24 cellular contexts compared by ENCODE assay signal in genomic region chr22:50046481-50047245, GRCh38. TPM values are rescaled to one million over a fixed set of nuclear protein-coding genes. Genes with fewer than 3 reads are reported as not detected.
DNase-seq lines count a peak whose midpoint lies in the region; ATAC-seq, FAIRE-seq and TF ChIP-seq lines count a peak whose summit lies in the region.
"Had no signal": no experiment of that assay in that cellular context is flagged by ENCODE, and none has a peak within 500 bp of the region (broad histone marks: within the 10 kb centered on the region; RNA-seq: fewer than 3 reads in every experiment).

No MANE protein-coding gene starts in this region.

- POLR2A ChIA-PET in H1 (lab: Charles Lee; ENCODE audit: partially characterized antibody) = no interaction called here

- peaks cover 15% of the 10 kb centered on the region for H3K9me3 Mint-ChIP-seq in mesothelial cell of epicardium
- H3K9me3 Mint-ChIP-seq: CD8-positive, alpha-beta memory T cell; GM23338 had no signal

- H3K18ac ChIP-seq in H1 (ENCODE audit: extremely low read depth, low read length) = no peak overlapping the region

- no peak overlapping the region for H4K5ac ChIP-seq in H1 (ENCODE audit: insufficient read length, low read depth, low read length)

- intact Hi-C loops in Right ventricle myocardium superior (cut with DNase I) (no loop called here), Right ventricle myocardium inferior (cut with DNase I) (no loop called here), aorta (cut with DNase I) (no loop called here)

- H4K20me1 ChIP-seq in H1 (replicated peaks in 1 of 2; ENCODE audit: control insufficient read depth in 1 of 2, insufficient read depth in 2 of 2, low read length in 2 of 2) (no peaks in the 10 kb centered on the region), osteoblast (ENCODE audit: insufficient read depth, low read length) (no peaks in the 10 kb centered on the region)

- no peaks in the 10 kb centered on the region for H3K79me2 ChIP-seq in H1 (ENCODE audit: control insufficient read depth in 1 of 2, insufficient read depth in 2 of 2, low read length in 2 of 2)
- H3K79me2 ChIP-seq in osteoblast (ENCODE audit: insufficient read depth, low read length) = no peaks in the 10 kb centered on the region

- H3K27ac Mint-ChIP-seq in mesothelial cell of epicardium = no peak overlapping the region
- H3K27ac Mint-ChIP-seq: CD4-positive, CD25-positive, alpha-beta regulatory T cell; CD8-positive, alpha-beta memory T cell; GM23338; HFFc6 had no signal

- no peak for FAIRE-seq in H1 (lab: Jason Lieb, UNC)
- no peak for FAIRE-seq in D721Med (lab: Jason Lieb, UNC)
- FAIRE-seq: G401.6, GM12891, GM19239 had no signal

- H3K14ac ChIP-seq in H1 (ENCODE audit: insufficient read length) = no peak overlapping the region

- no peaks in the 10 kb centered on the region for H3K36me3 ChIP-seq in H1 (ENCODE audit: control insufficient read depth in 2 of 4, insufficient read depth in 4 of 4, low read length in 3 of 4)
- H3K36me3 ChIP-seq in osteoblast (ENCODE audit: insufficient read depth, low read length) = no peaks in the 10 kb centered on the region
- H3K36me3 ChIP-seq in aorta (ENCODE audit: control insufficient read depth in 1 of 2, insufficient read depth in 2 of 2, low read length in 1 of 2) = no peaks in the 10 kb centered on the region
- H3K36me3 ChIP-seq: BE2C had no signal

- no peak overlapping the region for H3K9ac ChIP-seq in H1 (replicated peaks in 1 of 4; ENCODE audit: extremely low read depth in 1 of 4, low read depth in 3 of 4, low read length in 3 of 4)

- TF ChIP-seq CTCF in H1 (IDR thresholded peaks at IDR 0.05; ENCODE audit: control extremely low read depth in 1 of 3, insufficient read depth in 1 of 3, low read depth in 1 of 3, low read length in 3 of 3) (no peak), osteoblast (IDR thresholded peaks at IDR 0.05; ENCODE audit: extremely low read depth, low read depth, low read length) (no peak), D721Med (IDR thresholded peaks at IDR 0.05; ENCODE audit: insufficient read depth, missing control alignments) (no peak), mesothelial cell of epicardium (IDR thresholded peaks at IDR 0.05; ENCODE audit: unreplicated experiment) (no peak)

- peak overlapping the region; percentile 11; the same call in 1 of the 2 replicates for H4K8ac ChIP-seq in H1 (ENCODE audit: extremely low read depth, insufficient read depth, low read length)

- no peak overlapping the region for H3K4ac ChIP-seq in H1 (replicated peaks; ENCODE audit: insufficient read length, low read depth, low read length)

- H2BK12ac ChIP-seq in H1 (ENCODE audit: low read depth, low read length) = no peak overlapping the region

- WGBS in H1 (ENCODE audit: extremely low coverage in 1 of 2, insufficient coverage in 1 of 2, insufficient read length in 1 of 2, insufficient replicate concordance in 2 of 2, low coverage in 1 of 2, low lambda C conversion rate in 2 of 2, missing lambda C conversion rate in 1 of 2), 2 experiments = 94% methylated on average over 19 of the region's 27 CpGs; no CpG with 5 or more reads in 1 of the 2 experiments
- WGBS in aorta, 2 donors = 92 to 94% methylated on average over 27 of the region's 27 CpGs

- H3K9me3 ChIP-seq in H1 (ENCODE audit: insufficient read depth in 2 of 2, low read depth in 1 of 2, low read length in 1 of 2) (no peaks in the 10 kb centered on the region), osteoblast (ENCODE audit: low read depth, low read length) (no peaks in the 10 kb centered on the region), aorta (ENCODE audit: control insufficient read depth, low read length) (no peaks in the 10 kb centered on the region)
- H3K9me3 ChIP-seq: BE2C had no signal

- H3K27ac ChIP-seq in H1 (ENCODE audit: low read depth, low read length) (no peak overlapping the region), osteoblast (ENCODE audit: low read depth, low read length) (no peak overlapping the region), aorta (ENCODE audit: low read depth in 1 of 2, low read length in 2 of 2) (no peak overlapping the region)

- no peak overlapping the region for H4K91ac ChIP-seq in H1 (replicated peaks; ENCODE audit: insufficient read length, low read length)

- H3K27me3 Mint-ChIP-seq in mesothelial cell of epicardium (ENCODE audit: low read depth) = peaks cover 5% of the 10 kb centered on the region

- no peak for TF ChIP-seq POLR2A in H1 (IDR thresholded peaks at IDR 0.05; ENCODE audit: control extremely low read depth in 1 of 2, low read depth in 2 of 2, low read length in 2 of 2)

- CTCF ChIA-PET in H1 (lab: Charles Lee; ENCODE audit: partially characterized antibody) = interaction anchor here (0.8 to 2.5 kb wide), 3 partner anchors 10 to 16 kb away, joined by 3 to 8 read pairs (median 3); no protein-coding TSS in a partner anchor

- no peak overlapping the region for H2AK5ac ChIP-seq in H1 (ENCODE audit: low read depth, low read length)

- H3K23me2 ChIP-seq in H1 (ENCODE audit: low read depth, low read length) = no peaks in the 10 kb centered on the region

- no peak overlapping the region for H2AFZ ChIP-seq in H1 (ENCODE audit: low read length)
- H2AFZ ChIP-seq in osteoblast (ENCODE audit: low read length) = no peak overlapping the region
- H2AFZ ChIP-seq: GM23338 had no signal

- H2BK5ac ChIP-seq in H1 (ENCODE audit: low read depth, low read length) = no peak overlapping the region

- H3K27me3 ChIP-seq in H1 (replicated peaks in 1 of 4; ENCODE audit: control insufficient read depth in 3 of 4, extremely low read depth in 1 of 4, insufficient read depth in 3 of 4, low read length in 3 of 4) = no peaks in the 10 kb centered on the region
- no peaks in the 10 kb centered on the region for H3K27me3 ChIP-seq in osteoblast (ENCODE audit: insufficient read depth, low read length)
- no peaks in the 10 kb centered on the region for H3K27me3 ChIP-seq in aorta (ENCODE audit: control insufficient read depth in 1 of 2, insufficient read depth in 2 of 2, low read length in 1 of 2)
- H3K27me3 ChIP-seq: BE2C had no signal

- no peak overlapping the region for H3K56ac ChIP-seq in H1 (replicated peaks; ENCODE audit: insufficient read length, low read depth, low read length)

- no peak for TF ChIP-seq EP300 in H1 (IDR thresholded peaks at IDR 0.05; ENCODE audit: borderline replicate concordance in 1 of 2, low read depth in 2 of 2, low read length in 2 of 2)

- H2BK15ac ChIP-seq in H1 (ENCODE audit: low read length) = no peak overlapping the region

- H3K23ac ChIP-seq in H1 (ENCODE audit: insufficient read length) = no peak overlapping the region

- no peak overlapping the region for H3K4me2 ChIP-seq in H1 (ENCODE audit: insufficient read depth in 1 of 2, low read depth in 2 of 2, low read length in 2 of 2)
- no peak overlapping the region for H3K4me2 ChIP-seq in osteoblast (ENCODE audit: insufficient read depth, low read length)
- H3K4me2 ChIP-seq: GM23338 had no signal

- no peaks in the 10 kb centered on the region for H3K36me3 Mint-ChIP-seq in mesothelial cell of epicardium
- H3K36me3 Mint-ChIP-seq: CD4-positive, CD25-positive, alpha-beta regulatory T cell; CD8-positive, alpha-beta memory T cell had no signal

- H3K4me1 ChIP-seq in H1 (replicated peaks in 1 of 4; ENCODE audit: control insufficient read depth in 3 of 4, insufficient read depth in 4 of 4, low read length in 3 of 4) (no peaks in the 10 kb centered on the region; a peak in 1 of 7 replicates), osteoblast (ENCODE audit: insufficient read depth, low read length) (no peaks in the 10 kb centered on the region), aorta (ENCODE audit: control insufficient read depth in 1 of 2, insufficient read depth in 2 of 2, low read length in 2 of 2) (no peaks in the 10 kb centered on the region)
- H3K4me1 ChIP-seq: BE2C had no signal

- H3K4me3 Mint-ChIP-seq in mesothelial cell of epicardium = no peak overlapping the region
- H3K4me3 Mint-ChIP-seq: CD4-positive, CD25-positive, alpha-beta regulatory T cell; CD8-positive, alpha-beta memory T cell; GM23338; HFFc6 had no signal

- DNase-seq in Right ventricle myocardium superior (peak; percentile 36), Right ventricle myocardium inferior (ENCODE audit: missing footprints) (no peak), H1 (ENCODE audit: low read depth in 1 of 2, low spot score in 2 of 2) (no peak), osteoblast (ENCODE audit: insufficient read length, low spot score, missing footprints) (peak; percentile 80), aorta (peak; percentile 14 to 65), D721Med (ENCODE audit: insufficient read length, low spot score) (no peak), mesothelial cell of epicardium (ENCODE audit: low spot score in 2 of 2, unreplicated experiment in 2 of 2) (no peak)
- DNase-seq: 8988T; C1 segment of cervical spinal cord; CD4-positive, CD25-positive, alpha-beta regulatory T cell; COR-L47; HFFc6; IMR-90 had no signal

- peaks cover 9% of the 10 kb centered on the region for H3K4me1 Mint-ChIP-seq in mesothelial cell of epicardium
- H3K4me1 Mint-ChIP-seq: GM23338 had no signal

- H3K4me3 ChIP-seq in H1 (ENCODE audit: extremely low read depth in 1 of 4, insufficient read depth in 2 of 4, low read depth in 3 of 4, low read length in 4 of 4) (no peak overlapping the region), osteoblast (ENCODE audit: insufficient read depth, low read length) (no peak overlapping the region), aorta (ENCODE audit: low read length in 2 of 2) (no peak overlapping the region)
- H3K4me3 ChIP-seq: GM23338 had no signal

- H3K79me1 ChIP-seq in H1 (ENCODE audit: low read depth, low read length) = no peaks in the 10 kb centered on the region

- ATAC-seq in Right ventricle myocardium superior (ENCODE audit: poor library complexity) (no peak), Right ventricle myocardium inferior (no peak), aorta (ENCODE audit: low FRiP score) (peak; percentile 56), GM21717 (IDR thresholded peaks at IDR 0.05; ENCODE audit: unreplicated experiment) (no peak)
- ATAC-seq: HCT116 had no signal

- no peak overlapping the region for H2BK20ac ChIP-seq in H1 (ENCODE audit: low read length)

- TF ChIP-seq RAD21 in H1 (IDR thresholded peaks at IDR 0.05 in 1 of 2, conservative IDR thresholded peaks at IDR 0.05 in 1 of 2; ENCODE audit: low read depth in 2 of 2, low read length in 2 of 2) = no peak

- no peak overlapping the region for H2BK120ac ChIP-seq in H1 (replicated peaks; ENCODE audit: low read depth, low read length)

RNA-seq across cellular contexts. Expression of gene TTLL8, which starts 11.4 kb away (rescaled TPM):
- total RNA-seq in Right ventricle myocardium superior (not detected), Right ventricle myocardium inferior (not detected), osteoblast (not detected in 2 replicates), aorta (not detected), mesothelial cell of epicardium (0.11 to 0.44 TPM (median 0.13 TPM) in 3 replicates)
- not detected in 2 replicates for total RNA-seq in H1 (2021; fragmentation: NEBNext Ultra II Directional; extraction: Animal tissue kit (Norgen Biotek cat#: 25700))
- polyA plus RNA-seq in H1 (2011; rRNA removed) (not detected in 2 replicates), aorta (not detected)
- not detected for polyA plus RNA-seq in H1 (2011; cell fraction: cytosol; rRNA removed)
- not detected for polyA plus RNA-seq in H1 (2011; cell fraction: nucleus; rRNA removed)
- not detected in 4 replicates for polyA plus RNA-seq in H1 (2012, experiment 1 of 2)
- not detected for polyA plus RNA-seq in H1 (2012, experiment 2 of 2)
- not detected for polyA plus RNA-seq in H1 (2013, experiment 1 of 2)
- not detected for polyA plus RNA-seq in H1 (2013, experiment 2 of 2)
- polyA minus RNA-seq in H1 (2011; rRNA and poly(A)+ RNA removed) = not detected in 2 replicates
- not detected for polyA minus RNA-seq in H1 (2011; cell fraction: cytosol; rRNA and poly(A)+ RNA removed)
- polyA minus RNA-seq in H1 (2011; cell fraction: nucleus; rRNA and poly(A)+ RNA removed) = not detected
- total RNA-seq: A673; CD4-positive, CD25-positive, alpha-beta regulatory T cell; CD8-positive, alpha-beta memory T cell; GM23338; H7; HFFc6; IMR-90 had no signal
- polyA plus RNA-seq: AG04450; CD4-positive, CD25-positive, alpha-beta regulatory T cell; CD8-positive, alpha-beta memory T cell; GM23338; IMR-90 had no signal

RNA-seq across cellular contexts. Expression of gene IL17REL, which starts 34.1 kb away (rescaled TPM):
- not detected for total RNA-seq in Right ventricle myocardium superior
- total RNA-seq in Right ventricle myocardium inferior = not detected
- total RNA-seq in H1 (2021; fragmentation: NEBNext Ultra II Directional; extraction: Animal tissue kit (Norgen Biotek cat#: 25700)) = 0.08 and 0.20 TPM in 2 replicates
- polyA plus RNA-seq in H1 (2011; rRNA removed) = 0.15 and 0.17 TPM in 2 replicates
- 0.18 TPM for polyA plus RNA-seq in H1 (2011; cell fraction: cytosol; rRNA removed)
- polyA plus RNA-seq in H1 (2011; cell fraction: nucleus; rRNA removed) = 0.63 TPM
- polyA plus RNA-seq in H1 (2012, experiment 1 of 2) = 0.10 to 0.20 TPM (median 0.13 TPM) in 4 replicates
- not detected for polyA plus RNA-seq in H1 (2012, experiment 2 of 2)
- 0.04 TPM for polyA plus RNA-seq in H1 (2013, experiment 1 of 2)
- 0.02 TPM for polyA plus RNA-seq in H1 (2013, experiment 2 of 2)
- 0.06 and 0.12 TPM in 2 replicates for polyA minus RNA-seq in H1 (2011; rRNA and poly(A)+ RNA removed)
- polyA minus RNA-seq in H1 (2011; cell fraction: cytosol; rRNA and poly(A)+ RNA removed) = 0.29 TPM
- polyA minus RNA-seq in H1 (2011; cell fraction: nucleus; rRNA and poly(A)+ RNA removed) = 0.90 TPM
- not detected in 2 replicates for total RNA-seq in osteoblast
- not detected for total RNA-seq in aorta
- polyA plus RNA-seq in aorta = under 1 TPM in 1 of 2 donors, not detected in 1; 0.05 TPM
- 0.29 to 0.31 TPM (median 0.31 TPM) in 3 replicates for total RNA-seq in mesothelial cell of epicardium
- total RNA-seq: A673, H7, HFFc6, IMR-90 had no signal
- polyA plus RNA-seq: AG04450; CD8-positive, alpha-beta memory T cell; GM23338; IMR-90 had no signal

RNA-seq across cellular contexts. Expression of gene MLC1, which starts 38.6 kb away (rescaled TPM):
- 0.46 TPM for total RNA-seq in Right ventricle myocardium superior
- 0.05 TPM for total RNA-seq in Right ventricle myocardium inferior
- total RNA-seq in H1 (2021; fragmentation: NEBNext Ultra II Directional; extraction: Animal tissue kit (Norgen Biotek cat#: 25700)) = not detected in 2 replicates
- 0.17 and 0.20 TPM in 2 replicates for polyA plus RNA-seq in H1 (2011; rRNA removed)
- polyA plus RNA-seq in H1 (2011; cell fraction: cytosol; rRNA removed) = 0.12 TPM
- polyA plus RNA-seq in H1 (2011; cell fraction: nucleus; rRNA removed) = 0.34 TPM
- polyA plus RNA-seq in H1 (2012, experiment 1 of 2) = 0.09 to 0.28 TPM (median 0.19 TPM) in 3 of 4 replicates, not detected in the other
- 0.08 TPM for polyA plus RNA-seq in H1 (2012, experiment 2 of 2)
- polyA plus RNA-seq in H1 (2013, experiment 1 of 2) = 0.08 TPM
- polyA plus RNA-seq in H1 (2013, experiment 2 of 2) = 0.09 TPM
- polyA minus RNA-seq in H1 (2011; rRNA and poly(A)+ RNA removed) = 0.29 and 0.44 TPM in 2 replicates
- not detected for polyA minus RNA-seq in H1 (2011; cell fraction: cytosol; rRNA and poly(A)+ RNA removed)
- polyA minus RNA-seq in H1 (2011; cell fraction: nucleus; rRNA and poly(A)+ RNA removed) = not detected
- under 0.01 and 0.88 TPM in 2 replicates for total RNA-seq in osteoblast
- under 1 TPM; 0.16 to 0.39 TPM for total RNA-seq in aorta
- polyA plus RNA-seq in aorta = 1 to 10 TPM in 1 of 2 donors, not detected in 1; 2.1 TPM
- 1.8 to 2.1 TPM (median 2.0 TPM) in 3 replicates for total RNA-seq in mesothelial cell of epicardium
- total RNA-seq: GM23338, HFFc6, IMR-90 had no signal
- polyA plus RNA-seq: GM23338 had no signal

RNA-seq across cellular contexts. Expression of gene MOV10L1, which starts 43.1 kb away (rescaled TPM):
- total RNA-seq in Right ventricle myocardium superior (not detected), Right ventricle myocardium inferior (not detected), osteoblast (0.36 and 0.59 TPM in 2 replicates), aorta (1 to 10 TPM in 1 of 2 donors, under 1 TPM in 1; 0.10 to 3.2 TPM), mesothelial cell of epicardium (1.7 to 3.5 TPM (median 2.8 TPM) in 3 replicates)
- not detected in 2 replicates for total RNA-seq in H1 (2021; fragmentation: NEBNext Ultra II Directional; extraction: Animal tissue kit (Norgen Biotek cat#: 25700))
- polyA plus RNA-seq in H1 (2011; rRNA removed) (0.13 and 0.32 TPM in 2 replicates), aorta (1 to 10 TPM; 1.5 to 4.2 TPM)
- 0.37 TPM for polyA plus RNA-seq in H1 (2011; cell fraction: cytosol; rRNA removed)
- 0.31 TPM for polyA plus RNA-seq in H1 (2011; cell fraction: nucleus; rRNA removed)
- 0.07 TPM in 1 of 4 replicates, not detected in the others for polyA plus RNA-seq in H1 (2012, experiment 1 of 2)
- polyA plus RNA-seq in H1 (2012, experiment 2 of 2) = not detected
- 0.14 TPM for polyA plus RNA-seq in H1 (2013, experiment 1 of 2)
- 0.06 TPM for polyA plus RNA-seq in H1 (2013, experiment 2 of 2)
- polyA minus RNA-seq in H1 (2011; rRNA and poly(A)+ RNA removed) = 0.16 TPM in 1 of 2 replicates, not detected in the other
- not detected for polyA minus RNA-seq in H1 (2011; cell fraction: cytosol; rRNA and poly(A)+ RNA removed)
- 0.80 TPM for polyA minus RNA-seq in H1 (2011; cell fraction: nucleus; rRNA and poly(A)+ RNA removed)
- total RNA-seq: A673; CD4-positive, CD25-positive, alpha-beta regulatory T cell; CD8-positive, alpha-beta memory T cell; H7 had no signal
- polyA plus RNA-seq: CD4-positive, CD25-positive, alpha-beta regulatory T cell; CD8-positive, alpha-beta memory T cell had no signal

Comparison
In these comparisons a context has a peak if more than half of its experiments do, and no peak if none do; other contexts are left out.
1. DNase-seq: peak in Right ventricle myocardium superior (single experiment), osteoblast (single experiment) and aorta (2 of 2); none in Right ventricle myocardium inferior (single experiment), H1 (0 of 2), D721Med (single experiment) and mesothelial cell of epicardium (0 of 2).